In genomic region chr21:30628109-30628508, GRCh38 we compare ENCODE assay signal across 1 cellular context.
TF ChIP-seq lines count a peak whose summit lies in the region.

No MANE protein-coding gene starts in this region.

TF ChIP-seq in SK-N-SH treated with all-trans-retinoic acid at 6 μM for 48 hours, 23 proteins besides CTCF, POLR2A, EP300 and RAD21 (continued from another document):
- TF ChIP-seq TSHZ2 (CRISPR knock-in tag; IDR thresholded peaks at IDR 0.05) (no peak), ESRRG (CRISPR knock-in tag; IDR thresholded peaks at IDR 0.05) (no peak), OSR1 (CRISPR knock-in tag; IDR thresholded peaks at IDR 0.05) (no peak), CSRNP3 (CRISPR knock-in tag; IDR thresholded peaks at IDR 0.05) (no peak), ZNF565 (CRISPR knock-in tag; conservative IDR thresholded peaks at IDR 0.05; ENCODE audit: low read depth) (no peak), GLIS3 (CRISPR knock-in tag; IDR thresholded peaks at IDR 0.05) (no peak), TCF4 (CRISPR knock-in tag; IDR thresholded peaks at IDR 0.05; ENCODE audit: borderline replicate concordance) (no peak), PATZ1 (CRISPR knock-in tag; IDR thresholded peaks at IDR 0.05; ENCODE audit: borderline replicate concordance) (no peak), ZFP30 (CRISPR knock-in tag; IDR thresholded peaks at IDR 0.05) (no peak)
